ENCODE assay signal across 8 cellular contexts in the genomic region with DNA sequence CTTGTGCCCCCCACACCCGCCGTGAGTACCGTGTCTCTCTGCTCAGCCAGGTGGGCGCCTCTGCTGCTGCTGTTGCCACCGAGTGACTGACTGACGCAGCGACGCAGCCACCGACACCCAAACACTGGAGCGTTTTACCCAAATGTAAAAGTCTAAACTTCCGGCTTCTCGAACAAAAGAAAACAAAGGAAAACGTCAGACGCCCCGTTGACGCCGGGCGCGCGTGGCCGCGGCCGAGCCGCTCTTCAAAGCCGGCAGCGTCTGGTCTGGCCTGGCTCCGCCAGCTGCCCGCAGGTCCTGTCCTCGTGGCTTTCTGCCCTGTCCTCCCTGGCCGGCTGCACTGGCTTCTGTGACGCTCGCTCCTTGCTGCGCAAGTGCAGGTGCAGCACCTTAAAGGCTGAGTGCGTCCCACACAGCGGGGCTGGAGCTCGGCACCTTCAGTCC. TPM values are rescaled to one million over a fixed set of nuclear protein-coding genes. Genes with fewer than 3 reads are reported as not detected.
DNase-seq lines count a peak whose midpoint lies in the region; ATAC-seq and TF ChIP-seq lines count a peak whose summit lies in the region.

No MANE protein-coding gene starts in this region.

- no peaks in the 10 kb centered on the region for H4K20me1 ChIP-seq in KMS-11 (ENCODE audit: insufficient read depth)

- peaks cover 17% of the 10 kb centered on the region for H3K4me1 ChIP-seq in KMS-11 (ENCODE audit: low read depth, poor library complexity, severe bottlenecking)

- H3K4me2 ChIP-seq in KMS-11 = peak overlapping the region; percentile 40

- TF ChIP-seq CTCF in KMS-11 (conservative IDR thresholded peaks at IDR 0.05; ENCODE audit: low read depth, low read length) (no peak), VCaP (conservative IDR thresholded peaks at IDR 0.05) (no peak), cardiac fibroblast (IDR thresholded peaks at IDR 0.05; ENCODE audit: low read depth, low read length) (no peak)

- H3K27ac ChIP-seq in KMS-11 (peak overlapping the region; percentile 35; the same call in 1 of the 2 replicates), VCaP (peak overlapping the region; percentile 71)

- no peaks in the 10 kb centered on the region for H3K79me2 ChIP-seq in KMS-11 (ENCODE audit: insufficient read depth, low read depth)

- peaks cover 36% of the 10 kb centered on the region; the same call in 1 of the 2 replicates for H3K27me3 ChIP-seq in KMS-11 (ENCODE audit: insufficient read depth, low read depth)

- peak overlapping the region; percentile 50 for H2AFZ ChIP-seq in KMS-11 (ENCODE audit: low read depth)

- ATAC-seq in GM21529 (IDR thresholded peaks at IDR 0.05; ENCODE audit: unreplicated experiment) (peak; percentile 49), left colon (peak; percentile 70)

- peak overlapping the region; percentile 69 for H3K9ac ChIP-seq in KMS-11

- DNase-seq in DMS53 (lab: John Stamatoyannopoulos, UW) (peak; percentile 99), cardiac fibroblast (ENCODE audit: low read depth in 2 of 2) (peak; percentile 36 to 45), left colon (peak; percentile 55 to 71), posterior vena cava (ENCODE audit: low spot score) (no peak)
- DNase-seq in stimulated activated CD4-positive, alpha-beta T cell treated with anti-CD3 and anti-CD28 coated beads, Interleukin-2, amount 100 ng/mL, for 24 hours = peak; percentile 60 to 63

- H3K4me3 ChIP-seq in KMS-11 (IDR thresholded peaks at IDR 0.05; ENCODE audit: insufficient read depth, low read depth, low read length) (peak overlapping the region; percentile 50), cardiac fibroblast (replicated peaks in 1 of 2; ENCODE audit: low read depth in 2 of 2, low read length in 2 of 2) (peak overlapping the region; percentile 54 to 62)

- H3K36me3 ChIP-seq in KMS-11 (ENCODE audit: insufficient read depth) = no peaks in the 10 kb centered on the region

- intact Hi-C loops in left colon (cut with DNase I, micrococcal nuclease) = no loop called here
- intact Hi-C loops in posterior vena cava (cut with DNase I) = no loop called here

RNA-seq across cellular contexts. Expression of a gene that starts 41.4 kb away (rescaled TPM):
- total RNA-seq in left colon = 100 to 1,000 TPM in 1 of 2 donors, 10 to 100 TPM in 1; 93.1 to 102 TPM
- total RNA-seq in posterior vena cava = 10 to 100 TPM; 56.5 to 65.9 TPM

RNA-seq across cellular contexts. Expression of a gene that starts 58.9 kb away (rescaled TPM):
- not detected for total RNA-seq in left colon
- total RNA-seq in posterior vena cava = under 1 TPM; 0.10 to 0.19 TPM
